In the genomic region with DNA sequence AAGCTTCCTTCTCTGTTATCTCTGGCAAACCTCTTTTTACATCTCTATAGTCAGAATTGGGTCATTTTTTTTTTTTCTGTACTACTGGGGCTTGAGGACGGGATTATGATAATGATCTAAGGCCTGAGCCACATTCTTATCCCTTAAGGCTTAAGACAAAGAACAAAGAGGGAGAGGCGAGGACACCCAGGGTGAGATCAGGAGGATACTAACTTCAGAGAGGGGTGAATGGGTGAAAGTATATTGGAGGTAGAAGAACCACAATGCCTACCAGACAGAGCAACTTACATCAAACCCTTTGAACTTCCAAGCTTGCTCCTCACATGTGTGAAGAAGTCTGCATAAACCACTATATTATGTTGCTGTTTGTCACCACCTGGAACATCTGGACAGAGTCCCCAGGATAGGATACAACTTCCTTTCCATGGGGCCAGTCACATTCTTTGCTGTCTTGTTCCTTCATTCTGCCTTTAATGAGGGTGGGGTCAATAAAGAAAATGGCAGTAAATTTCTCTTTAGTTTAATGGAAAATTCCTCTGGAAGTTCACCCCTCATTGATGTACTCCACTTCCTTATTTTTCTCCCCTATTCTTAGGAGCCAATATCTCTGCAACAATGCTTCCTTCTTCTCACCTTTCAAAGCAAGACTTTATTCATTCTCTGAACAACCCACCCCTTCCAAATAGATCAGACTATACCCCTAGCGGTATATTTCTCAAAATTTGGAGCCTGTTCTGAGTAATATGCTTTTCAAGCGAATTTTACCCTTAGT, we compare ENCODE assay signal across 19 cellular contexts.
"Had no signal": no experiment of that assay in that cellular context is flagged by ENCODE, and none has a peak within 500 bp of the region (broad histone marks: within the 10 kb centered on the region; RNA-seq: fewer than 3 reads in every experiment).

No MANE protein-coding gene starts in this region.

- H3K4me3 ChIP-seq: coronary artery, lower lobe of right lung, suprapubic skin had no signal

- H3K9me3 ChIP-seq: lower lobe of right lung, suprapubic skin had no signal

- ATAC-seq: left cardiac atrium, lower lobe of right lung, sciatic nerve had no signal

- H3K27me3 ChIP-seq: brain microvascular endothelial cell, suprapubic skin had no signal

- H3K9me3 Mint-ChIP-seq: activated CD4-positive, alpha-beta T cell treated with anti-CD3 and anti-CD28 coated beads, Interleukin-2, amount 10 ng/mL, durations not matched to agents 7 days and 5 days; activated naive CD8-positive, alpha-beta T cell treated with anti-CD3 and anti-CD28 coated beads for 36 hours; activated T-helper 1 cell treated with anti-CD3 and anti-CD28 coated beads, Interleukin-12 subunit alpha, Interleukin-12 subunit beta, Interleukin-2, Interleukin-4 antibody, amounts not matched to agents 30 ng/mL and 10 ng/mL and 1 ng/mL, durations not matched to agents 14 hours and 24 hours and 36 hours; central memory CD8-positive, alpha-beta T cell; immature natural killer cell; mesothelial cell of epicardium; nephron progenitor cell; stimulated activated naive CD8-positive, alpha-beta T cell treated with anti-CD3 and anti-CD28 coated beads, Interleukin-15, Interleukin-2, amounts not matched to agents 100 ng/mL and 50 ng/mL, for 24 hours; T-helper 1 cell treated with Interleukin-12 subunit alpha and Interleukin-12 subunit beta and Interleukin-4 antibody, amounts not matched to agents 30 μg/mL and 1 μg/mL, for 36 hours had no signal

- H3K4me1 Mint-ChIP-seq: central memory CD8-positive, alpha-beta T cell had no signal

- H3K27ac ChIP-seq: brain microvascular endothelial cell, coronary artery, lower lobe of right lung, suprapubic skin had no signal

- H3K4me3 Mint-ChIP-seq: activated CD4-positive, alpha-beta T cell treated with anti-CD3 and anti-CD28 coated beads, Interleukin-2, amount 10 ng/mL, durations not matched to agents 7 days and 5 days; activated naive CD8-positive, alpha-beta T cell treated with anti-CD3 and anti-CD28 coated beads for 36 hours; activated T-helper 1 cell treated with anti-CD3 and anti-CD28 coated beads, Interleukin-12 subunit alpha, Interleukin-12 subunit beta, Interleukin-2, Interleukin-4 antibody, amounts not matched to agents 30 ng/mL and 10 ng/mL and 1 ng/mL, durations not matched to agents 14 hours and 24 hours and 36 hours; central memory CD8-positive, alpha-beta T cell; immature natural killer cell; mesothelial cell of epicardium; nephron progenitor cell; stimulated activated naive CD8-positive, alpha-beta T cell treated with anti-CD3 and anti-CD28 coated beads, Interleukin-15, Interleukin-2, amounts not matched to agents 100 ng/mL and 50 ng/mL, for 24 hours; T-helper 1 cell treated with Interleukin-12 subunit alpha and Interleukin-12 subunit beta and Interleukin-4 antibody, amounts not matched to agents 30 μg/mL and 1 μg/mL, for 36 hours had no signal

- DNase-seq: activated CD4-positive, alpha-beta T cell treated with anti-CD3 and anti-CD28 coated beads, Interleukin-2, amount 10 ng/mL, durations not matched to agents 7 days and 5 days; activated CD8-positive, alpha-beta memory T cell treated with anti-CD3 and anti-CD28 coated beads for 24 hours; activated naive CD8-positive, alpha-beta T cell treated with anti-CD3 and anti-CD28 coated beads for 36 hours; brain microvascular endothelial cell; foreskin fibroblast; glutamatergic neuron; immature natural killer cell; left cardiac atrium; lower lobe of right lung; nephron progenitor cell; trophoblast cell had no signal

- H3K36me3 ChIP-seq: brain microvascular endothelial cell, lower lobe of right lung, suprapubic skin had no signal

- H3K36me3 Mint-ChIP-seq: activated naive CD8-positive, alpha-beta T cell treated with anti-CD3 and anti-CD28 coated beads for 36 hours; immature natural killer cell; mesothelial cell of epicardium had no signal

- H3K27ac Mint-ChIP-seq: activated CD4-positive, alpha-beta T cell treated with anti-CD3 and anti-CD28 coated beads, Interleukin-2, amount 10 ng/mL, durations not matched to agents 7 days and 5 days; activated naive CD8-positive, alpha-beta T cell treated with anti-CD3 and anti-CD28 coated beads for 36 hours; activated T-helper 1 cell treated with anti-CD3 and anti-CD28 coated beads, Interleukin-12 subunit alpha, Interleukin-12 subunit beta, Interleukin-2, Interleukin-4 antibody, amounts not matched to agents 30 ng/mL and 10 ng/mL and 1 ng/mL, durations not matched to agents 14 hours and 24 hours and 36 hours; immature natural killer cell; mesothelial cell of epicardium; nephron progenitor cell; stimulated activated naive CD8-positive, alpha-beta T cell treated with anti-CD3 and anti-CD28 coated beads, Interleukin-15, Interleukin-2, amounts not matched to agents 100 ng/mL and 50 ng/mL, for 24 hours; T-helper 1 cell treated with Interleukin-12 subunit alpha and Interleukin-12 subunit beta and Interleukin-4 antibody, amounts not matched to agents 30 μg/mL and 1 μg/mL, for 36 hours had no signal
